In the genomic region with DNA sequence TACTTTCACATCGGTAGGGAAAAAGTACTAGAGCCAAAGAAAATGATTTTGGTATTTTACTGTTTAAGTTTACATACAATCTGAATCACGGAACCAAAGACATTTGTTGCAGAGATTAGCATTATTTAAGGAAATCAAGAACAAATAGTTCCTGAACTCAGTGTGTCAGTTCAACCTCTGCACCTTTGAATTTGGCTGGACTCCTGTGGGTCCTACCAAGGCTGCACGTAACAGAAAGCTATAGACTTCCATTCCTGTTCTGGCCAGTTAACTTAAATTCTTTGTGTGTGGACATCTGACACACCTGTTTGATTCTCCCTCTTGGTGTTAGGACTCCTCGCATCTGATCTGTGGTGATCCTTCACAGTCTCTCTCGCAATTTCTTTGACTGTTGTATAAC, we compare ENCODE assay signal across 24 cellular contexts.
"Had no signal": no experiment of that assay in that cellular context is flagged by ENCODE, and none has a peak within 500 bp of the region (broad histone marks: within the 10 kb centered on the region; RNA-seq: fewer than 3 reads in every experiment).

No MANE protein-coding gene starts in this region.

- H3K27ac Mint-ChIP-seq: naive thymus-derived CD8-positive, alpha-beta T cell; stimulated activated naive B cell treated with anti-CD40 and anti-IgM and Interleukin-4, amounts not matched to agents 10 μg/mL and 1 μg/mL and 100 μg/mL, for 72 hours had no signal

- H3K27ac ChIP-seq: heart right ventricle, hepatocyte, lower lobe of right lung, parathyroid adenoma, psoas muscle, skin epidermis, stomach, testis, thyroid gland, transverse colon, upper lobe of left lung, vagina had no signal

- H3K27me3 ChIP-seq: heart right ventricle, hepatocyte, stomach, testis, thyroid gland, transverse colon, upper lobe of left lung, vagina had no signal

- H3K4me3 Mint-ChIP-seq: naive thymus-derived CD8-positive, alpha-beta T cell; stimulated activated naive B cell treated with anti-CD40 and anti-IgM and Interleukin-4, amounts not matched to agents 10 μg/mL and 1 μg/mL and 100 μg/mL, for 72 hours had no signal

- H3K9me3 Mint-ChIP-seq: naive thymus-derived CD8-positive, alpha-beta T cell; stimulated activated naive B cell treated with anti-CD40 and anti-IgM and Interleukin-4, amounts not matched to agents 10 μg/mL and 1 μg/mL and 100 μg/mL, for 72 hours had no signal

- DNase-seq: heart right ventricle; islet precursor cell; left ventricle myocardium superior; lower lobe of right lung; mammary epithelial cell; mesenchymal stem cell; naive thymus-derived CD8-positive, alpha-beta T cell; psoas muscle; stimulated activated CD4-positive, alpha-beta T cell treated with anti-CD3 and anti-CD28 coated beads, Interleukin-12 subunit alpha, Interleukin-12 subunit beta, amount 100 ng/mL, for 4 hours; stimulated activated CD4-positive, alpha-beta T cell treated with anti-CD3 and anti-CD28 coated beads, Interleukin-15, amount 100 ng/mL, for 24 hours; stimulated activated CD4-positive, alpha-beta T cell treated with anti-CD3 and anti-CD28 coated beads, Interleukin-2, amount 100 ng/mL, for 24 hours; stimulated activated CD4-positive, alpha-beta T cell treated with anti-CD3 and anti-CD28 coated beads, Interleukin-4, amount 100 ng/mL, for 1 hour; stimulated activated naive B cell treated with anti-CD40 and anti-IgM and Interleukin-4, amounts not matched to agents 10 μg/mL and 1 μg/mL and 100 μg/mL, for 72 hours; stimulated activated naive CD8-positive, alpha-beta T cell treated with anti-CD3 and anti-CD28 coated beads, Interleukin-15, Interleukin-2, amounts not matched to agents 100 U/mL and 50 U/mL, for 24 hours; stomach; testis; thyroid gland; transverse colon; upper lobe of left lung had no signal

- ATAC-seq: heart right ventricle; left ventricle myocardium superior; lower lobe of right lung; naive thymus-derived CD8-positive, alpha-beta T cell; psoas muscle; sciatic nerve; stimulated activated naive B cell treated with anti-CD40 and anti-IgM and Interleukin-4, amounts not matched to agents 10 μg/mL and 1 μg/mL and 100 μg/mL, for 72 hours; stimulated activated naive CD8-positive, alpha-beta T cell treated with anti-CD3 and anti-CD28 coated beads, Interleukin-15, Interleukin-2, amounts not matched to agents 100 U/mL and 50 U/mL, for 24 hours had no signal

- H3K4me1 Mint-ChIP-seq: naive thymus-derived CD8-positive, alpha-beta T cell; stimulated activated naive B cell treated with anti-CD40 and anti-IgM and Interleukin-4, amounts not matched to agents 10 μg/mL and 1 μg/mL and 100 μg/mL, for 72 hours had no signal

- H3K9me3 ChIP-seq: heart right ventricle, lower lobe of right lung, psoas muscle, stomach, testis, thyroid gland, transverse colon, upper lobe of left lung, vagina had no signal

- H3K36me3 ChIP-seq: heart right ventricle, lower lobe of right lung, stomach, thyroid gland, transverse colon, upper lobe of left lung, vagina had no signal

- H3K36me3 Mint-ChIP-seq: naive thymus-derived CD8-positive, alpha-beta T cell; stimulated activated naive B cell treated with anti-CD40 and anti-IgM and Interleukin-4, amounts not matched to agents 10 μg/mL and 1 μg/mL and 100 μg/mL, for 72 hours had no signal

- H3K4me1 ChIP-seq: heart right ventricle, lower lobe of right lung, parathyroid adenoma, psoas muscle, stomach, testis, thyroid gland, transverse colon, upper lobe of left lung, vagina had no signal

- H3K4me3 ChIP-seq: heart right ventricle, hepatocyte, lower lobe of right lung, psoas muscle, skin epidermis, stomach, testis, thyroid gland, transverse colon, upper lobe of left lung, vagina had no signal
